ENCODE assay signal across 22 cellular contexts in the genomic region with DNA sequence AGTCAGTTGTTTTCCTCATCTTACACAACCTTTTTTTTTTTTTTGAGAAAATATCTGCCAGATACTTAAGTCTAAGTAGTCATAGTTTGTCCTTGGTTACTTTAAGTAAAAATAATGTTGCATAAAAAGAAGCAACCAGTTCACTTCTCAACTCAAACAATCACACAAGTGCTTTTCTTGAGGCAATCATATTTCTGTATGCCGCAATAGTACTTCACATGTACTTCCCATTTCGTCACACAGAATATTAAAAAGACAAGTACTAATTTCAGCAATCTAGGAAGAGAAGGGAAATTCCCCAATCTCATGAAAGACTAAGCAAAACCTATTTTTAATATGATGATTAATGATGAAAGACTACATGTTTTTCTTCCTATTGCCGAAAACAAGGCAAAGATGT. TPM values are rescaled to one million over a fixed set of nuclear protein-coding genes. Genes with fewer than 3 reads are reported as not detected.
A peak's percentile ranks its signal among the peaks of the same experiment; 100 is the strongest.
DNase-seq lines count a peak whose midpoint lies in the region; ATAC-seq and TF ChIP-seq lines count a peak whose summit lies in the region.
"Had no signal": no experiment of that assay in that cellular context is flagged by ENCODE, and none has a peak within 500 bp of the region (broad histone marks: within the 10 kb centered on the region; RNA-seq: fewer than 3 reads in every experiment).

No MANE protein-coding gene starts in this region.

- no peak for DNase-seq in activated CD4-positive, alpha-beta T cell treated with anti-CD3 and anti-CD28 coated beads for 36 hours
- DNase-seq in activated CD4-positive, alpha-beta T cell treated with anti-CD3 and anti-CD28 coated beads for 4 hours: no peak
- peak; percentile 29 for DNase-seq in choroid plexus epithelial cell (ENCODE audit: low read depth)
- DNase-seq in Ammon's horn (ENCODE audit: low spot score): no peak
- DNase-seq in mucosa of descending colon: no peak
- DNase-seq: activated gamma-delta T cell, dermis blood vessel endothelial cell, GM23248, left colon, NCI-H187 treated with DMSO at 0.1 percent for 48 hours, NCI-H226, nephron progenitor cell, posterior cingulate gyrus, SW 1271 had no signal

- H3K9ac ChIP-seq in OCI-LY1 (ENCODE audit: low read length): no peak overlapping the region
- H3K9ac ChIP-seq: GM23248 had no signal

- H3K4me1 ChIP-seq in OCI-LY1 (ENCODE audit: insufficient read depth, low read length, severe bottlenecking): peaks cover 5% of the 10 kb centered on the region
- H3K4me1 ChIP-seq in mucosa of descending colon (ENCODE audit: low read depth): no peaks in the 10 kb centered on the region
- H3K4me1 ChIP-seq: breast epithelium had no signal

- 0 out of 2 replicates have a peak, but pooled peaks cover 2% of the 10 kb centered on the region for H3F3A ChIP-seq in OCI-LY1 (ENCODE audit: insufficient read depth, low read length)

- H2AFZ ChIP-seq in OCI-LY1 (ENCODE audit: low read length): 0 out of 2 replicates have a peak overlapping the region, but pooled peaks have one; percentile 34
- H2AFZ ChIP-seq: GM23248 had no signal

- no peaks in the 10 kb centered on the region for H3K27me3 ChIP-seq in OCI-LY1 (ENCODE audit: insufficient read depth, low read length)
- H3K27me3 ChIP-seq: breast epithelium had no signal

- H4K20me1 ChIP-seq in OCI-LY1 (ENCODE audit: insufficient read depth, low read length): no peaks in the 10 kb centered on the region

- H3K36me3 ChIP-seq in OCI-LY1 (ENCODE audit: insufficient read depth, low read length) (no peaks in the 10 kb centered on the region), mucosa of descending colon (ENCODE audit: low read depth) (no peaks in the 10 kb centered on the region)
- H3K36me3 ChIP-seq: breast epithelium, thoracic aorta had no signal

- TF ChIP-seq CTCF in OCI-LY1 (IDR thresholded peaks at IDR 0.05; ENCODE audit: low read length): no peak
- TF ChIP-seq CTCF in choroid plexus epithelial cell (conservative IDR thresholded peaks at IDR 0.05; ENCODE audit: low read depth, low read length): no peak
- TF ChIP-seq CTCF in mucosa of descending colon (IDR thresholded peaks at IDR 0.05): no peak

- H3K4me1 Mint-ChIP-seq in activated CD4-positive, alpha-beta T cell treated with anti-CD3 and anti-CD28 coated beads for 36 hours: no peaks in the 10 kb centered on the region
- H3K4me1 Mint-ChIP-seq in stimulated activated memory B cell treated with anti-CD40 and anti-IgM and Interleukin-4, amounts not matched to agents 10 μg/mL and 1 μg/mL and 100 μg/mL, for 72 hours: peaks cover 10% of the 10 kb centered on the region
- H3K4me1 Mint-ChIP-seq: mesothelial cell of epicardium, nephron progenitor cell had no signal

- no peaks in the 10 kb centered on the region for H3K9me2 ChIP-seq in OCI-LY1 (ENCODE audit: low read depth, low read length)

- H3K9me3 Mint-ChIP-seq in activated CD4-positive, alpha-beta T cell treated with anti-CD3 and anti-CD28 coated beads for 36 hours (ENCODE audit: low read depth): no peaks in the 10 kb centered on the region
- no peaks in the 10 kb centered on the region for H3K9me3 Mint-ChIP-seq in stimulated activated memory B cell treated with anti-CD40 and anti-IgM and Interleukin-4, amounts not matched to agents 10 μg/mL and 1 μg/mL and 100 μg/mL, for 72 hours
- H3K9me3 Mint-ChIP-seq: mesothelial cell of epicardium, nephron progenitor cell had no signal

- H3K4me2 ChIP-seq in OCI-LY1 (ENCODE audit: low read length): no peak overlapping the region

- H3K9me3 ChIP-seq in OCI-LY1 (ENCODE audit: low read length) (0 out of 2 replicates have a peak, but pooled peaks cover 2% of the 10 kb centered on the region), mucosa of descending colon (no peaks in the 10 kb centered on the region)
- H3K9me3 ChIP-seq: breast epithelium, thoracic aorta had no signal

- H3K4me3 ChIP-seq in OCI-LY1 (ENCODE audit: low read depth, low read length, poor library complexity, severe bottlenecking) (no peak overlapping the region), choroid plexus epithelial cell (ENCODE audit: low read depth, low read length) (no peak overlapping the region), mucosa of descending colon (no peak overlapping the region)
- H3K4me3 ChIP-seq: breast epithelium, GM23248, thoracic aorta had no signal

- H3K27me3 Mint-ChIP-seq in activated CD4-positive, alpha-beta T cell treated with anti-CD3 and anti-CD28 coated beads for 36 hours: no peaks in the 10 kb centered on the region
- no peaks in the 10 kb centered on the region for H3K27me3 Mint-ChIP-seq in stimulated activated memory B cell treated with anti-CD40 and anti-IgM and Interleukin-4, amounts not matched to agents 10 μg/mL and 1 μg/mL and 100 μg/mL, for 72 hours

- H3K36me3 Mint-ChIP-seq in activated CD4-positive, alpha-beta T cell treated with anti-CD3 and anti-CD28 coated beads for 36 hours (ENCODE audit: low read depth): no peaks in the 10 kb centered on the region
- H3K36me3 Mint-ChIP-seq in stimulated activated memory B cell treated with anti-CD40 and anti-IgM and Interleukin-4, amounts not matched to agents 10 μg/mL and 1 μg/mL and 100 μg/mL, for 72 hours: no peaks in the 10 kb centered on the region

- CTCF ChIA-PET in activated CD4-positive, alpha-beta T cell treated with anti-CD3 and anti-CD28 coated beads for 36 hours (lab: Charles Lee): no interaction called here

- no peaks in the 10 kb centered on the region for H3K79me2 ChIP-seq in OCI-LY1 (ENCODE audit: insufficient read depth, low read length)

- H3K27ac Mint-ChIP-seq in activated CD4-positive, alpha-beta T cell treated with anti-CD3 and anti-CD28 coated beads for 36 hours: peak overlapping the region; percentile 13
- peak overlapping the region; percentile 58 for H3K27ac Mint-ChIP-seq in stimulated activated memory B cell treated with anti-CD40 and anti-IgM and Interleukin-4, amounts not matched to agents 10 μg/mL and 1 μg/mL and 100 μg/mL, for 72 hours
- H3K27ac Mint-ChIP-seq: mesothelial cell of epicardium, nephron progenitor cell had no signal

- H3K27ac ChIP-seq in OCI-LY1 (ENCODE audit: low read depth, low read length, poor library complexity, severe bottlenecking): no peak overlapping the region
- H3K27ac ChIP-seq: breast epithelium, C4-2B, GM23248, thoracic aorta had no signal

- intact Hi-C loops in activated CD4-positive, alpha-beta T cell treated with anti-CD3 and anti-CD28 coated beads for 36 hours (cut with DNase I, micrococcal nuclease): no loop called here
- intact Hi-C loops in mucosa of descending colon (cut with DNase I, micrococcal nuclease): no loop called here

- no peak for ATAC-seq in activated CD4-positive, alpha-beta T cell treated with anti-CD3 and anti-CD28 coated beads for 36 hours
- ATAC-seq in stimulated activated memory B cell treated with anti-CD40 and anti-IgM and Interleukin-4, amounts not matched to agents 10 μg/mL and 1 μg/mL and 100 μg/mL, for 72 hours: no peak
- ATAC-seq in mucosa of descending colon (no peak), GM18861 (IDR thresholded peaks at IDR 0.05; ENCODE audit: unreplicated experiment) (no peak)
- ATAC-seq: left colon, sciatic nerve had no signal

- no peak overlapping the region for H3K4me3 Mint-ChIP-seq in activated CD4-positive, alpha-beta T cell treated with anti-CD3 and anti-CD28 coated beads for 36 hours
- H3K4me3 Mint-ChIP-seq in stimulated activated memory B cell treated with anti-CD40 and anti-IgM and Interleukin-4, amounts not matched to agents 10 μg/mL and 1 μg/mL and 100 μg/mL, for 72 hours: no peak overlapping the region
- H3K4me3 Mint-ChIP-seq: mesothelial cell of epicardium, nephron progenitor cell had no signal

- POLR2A ChIA-PET in activated CD4-positive, alpha-beta T cell treated with anti-CD3 and anti-CD28 coated beads for 36 hours (lab: Charles Lee): no interaction called here

RNA-seq across cellular contexts. Expression of a gene that starts 40.9 kb away (rescaled TPM):
- total RNA-seq in activated CD4-positive, alpha-beta T cell treated with anti-CD3 and anti-CD28 coated beads for 36 hours: 10 to 100 TPM; 61.1 to 74.9 TPM
- 100 to 1,000 TPM in 2 of 3 donors, 10 to 100 TPM in 1; 74.1 to 118 (median 106) TPM for total RNA-seq in mucosa of descending colon
